Comparison of ENCODE assay signal across 26 cellular contexts in genomic region chr14:28673056-28673455, GRCh38.
"Had no signal": no experiment of that assay in that cellular context is flagged by ENCODE, and none has a peak within 500 bp of the region (broad histone marks: within the 10 kb centered on the region; RNA-seq: fewer than 3 reads in every experiment).

No MANE protein-coding gene starts in this region.

- H3K27me3 ChIP-seq: cardiac muscle cell, esophagus squamous epithelium, heart right ventricle, stomach, suprapubic skin, uterus had no signal

- H3K4me2 ChIP-seq: smooth muscle cell had no signal

- H3K36me3 ChIP-seq: cardiac muscle cell, esophagus squamous epithelium, heart right ventricle, lower lobe of right lung, stomach, suprapubic skin, uterus, WERI-Rb-1 had no signal

- H3K9me3 ChIP-seq: esophagus squamous epithelium, heart right ventricle, lower lobe of right lung, stomach, suprapubic skin, uterus had no signal

- DNase-seq: activated CD4-positive, alpha-beta T cell treated with anti-CD3 and anti-CD28 coated beads, Interleukin-2, amount 50 U/mL, for 1 hour; activated CD4-positive, CD25-positive, alpha-beta regulatory T cell treated with anti-CD3 and anti-CD28 coated beads, Interleukin-2, amount 50 U/mL, for 72 hours; activated CD8-positive, alpha-beta T cell treated with anti-CD3 and anti-CD28 coated beads, Interleukin-2, amount 10 ng/mL, durations not matched to agents 7 days and 5 days; activated gamma-delta T cell; aorta; effector CD4-positive, alpha-beta T cell; esophagus squamous epithelium; heart right ventricle; lower lobe of right lung; naive B cell; occipital lobe; posterior cingulate gyrus; stimulated activated CD4-positive, alpha-beta T cell treated with anti-CD3 and anti-CD28 coated beads, Interleukin-15, amount 100 ng/mL, for 24 hours; stomach; T-helper 1 cell; trophoblast cell; uterus; WERI-Rb-1 had no signal

- H3K4me3 ChIP-seq: cardiac muscle cell, esophagus squamous epithelium, heart right ventricle, lower lobe of right lung, smooth muscle cell, stomach, suprapubic skin, uterus had no signal

- FAIRE-seq: kidney, TTC549 had no signal

- H3K27ac ChIP-seq: cardiac muscle cell, esophagus squamous epithelium, heart right ventricle, lower lobe of right lung, stomach, suprapubic skin, uterus, WERI-Rb-1 had no signal

- H3K4me1 ChIP-seq: lower lobe of right lung, suprapubic skin, uterus had no signal

- ATAC-seq: activated CD8-positive, alpha-beta T cell treated with anti-CD3 and anti-CD28 coated beads, Interleukin-2, amount 10 ng/mL, durations not matched to agents 7 days and 5 days; heart right ventricle; left lobe of liver; lower lobe of right lung; sciatic nerve; stimulated activated memory B cell treated with anti-CD40 and anti-IgM and Interleukin-4, amounts not matched to agents 10 μg/mL and 1 μg/mL and 100 μg/mL, for 72 hours had no signal
